Comparison of ENCODE assay signal across 8 cellular contexts in the genomic region with DNA sequence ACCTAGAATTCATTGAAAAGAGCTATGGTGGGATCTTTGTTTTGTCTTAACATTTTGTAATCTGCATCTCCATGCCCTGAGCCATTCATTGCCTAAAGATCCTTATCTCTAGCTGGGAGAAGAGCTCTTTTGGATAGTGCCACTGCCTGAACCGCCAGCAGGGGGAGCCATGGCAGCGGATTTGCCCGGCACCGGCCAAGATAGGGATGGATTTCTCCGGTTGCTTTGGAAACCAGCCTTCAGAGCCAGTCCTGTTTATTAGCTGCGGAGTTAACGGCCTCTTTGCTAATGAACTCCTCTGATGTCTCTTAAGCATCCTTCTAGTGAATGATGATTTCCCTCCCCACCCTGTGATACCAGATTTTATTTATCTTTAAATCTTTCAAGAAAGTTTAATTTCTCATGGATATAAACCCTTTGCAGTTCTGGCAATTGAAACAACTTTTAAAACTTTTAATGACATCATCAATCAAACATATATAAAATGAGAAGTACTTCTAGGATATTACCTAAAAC. TPM values are rescaled to one million over a fixed set of nuclear protein-coding genes. Genes with fewer than 3 reads are reported as not detected.
DNase-seq lines count a peak whose midpoint lies in the region; ATAC-seq, FAIRE-seq and TF ChIP-seq lines count a peak whose summit lies in the region.

No MANE protein-coding gene starts in this region.

- peak overlapping the region; percentile 31 for H3K27ac Mint-ChIP-seq in endothelial cell (ENCODE audit: unreplicated experiment)

- H3K4me1 Mint-ChIP-seq in endothelial cell (ENCODE audit: unreplicated experiment), result peaks cover 10% of the 10 kb centered on the region

- DNase-seq in GM12891 (ENCODE audit: insufficient read length, low spot score) (peak; percentile 39), NOMO-1 treated with DMSO at 0.1 percent for 48 hours (lab: John Stamatoyannopoulos, UW; ENCODE audit: unreplicated experiment) (peak; percentile 66), endothelial cell (ENCODE audit: low spot score) (peak; percentile 95), middle frontal gyrus (ENCODE audit: extremely low spot score, low spot score) (peak; percentile 54)
- peak; percentile 45 for DNase-seq in activated CD8-positive, alpha-beta memory T cell treated with anti-CD3 and anti-CD28 coated beads, Interleukin-2, amount 50 U/mL, for 1 hour (ENCODE audit: extremely low read depth)
- DNase-seq in stimulated activated CD8-positive, alpha-beta memory T cell treated with anti-CD3 and anti-CD28 coated beads, Interleukin-4, amount 100 ng/mL, for 4 hours (ENCODE audit: low read depth in 2 of 2, low spot score in 1 of 2), result peak; percentile 55 to 66

- peak; percentile 71 for ATAC-seq in HG03280 (IDR thresholded peaks at IDR 0.05; ENCODE audit: unreplicated experiment)
- ATAC-seq in HG03378 (IDR thresholded peaks at IDR 0.05; ENCODE audit: unreplicated experiment), result no peak

- H3K36me3 Mint-ChIP-seq in endothelial cell (ENCODE audit: low read depth, unreplicated experiment), result no peaks in the 10 kb centered on the region

- no peak for TF ChIP-seq POLR2A in GM12891 (IDR thresholded peaks at IDR 0.05; ENCODE audit: low read depth, low read length)

- peak; percentile 85 for FAIRE-seq in GM12891 (lab: Jason Lieb, UNC)

- peaks cover 4% of the 10 kb centered on the region for H3K27me3 Mint-ChIP-seq in endothelial cell (ENCODE audit: unreplicated experiment)

- TF ChIP-seq CTCF in endothelial cell (IDR thresholded peaks at IDR 0.05; ENCODE audit: unreplicated experiment), result peak; percentile 87

- no peak overlapping the region for H3K4me3 Mint-ChIP-seq in endothelial cell (ENCODE audit: unreplicated experiment)

- H3K9me3 Mint-ChIP-seq in endothelial cell (ENCODE audit: unreplicated experiment), result no peaks in the 10 kb centered on the region

TF ChIP-seq in GM12891, 5 proteins besides CTCF, POLR2A, EP300 and RAD21:
- TF ChIP-seq POLR2AphosphoS5 (IDR thresholded peaks at IDR 0.05; ENCODE audit: low read depth, low read length), result no peak
- TF ChIP-seq POU2F2 (IDR thresholded peaks at IDR 0.05; ENCODE audit: low read depth, low read length), result no peak
- TF ChIP-seq SPI1 (IDR thresholded peaks at IDR 0.05; ENCODE audit: low read depth, low read length), result no peak
TF ChIP-seq in GM12891: peak in this region for 0.

RNA-seq across cellular contexts. Expression of a gene that starts 58.2 kb away (rescaled TPM):
- polyA plus RNA-seq in GM12891 (2012; ENCODE audit: low read depth, missing spikeins), result not detected
- total RNA-seq in endothelial cell (ENCODE audit: unreplicated experiment), result not detected

Comparison
In these comparisons a context has a peak if more than half of its experiments do, and no peak if none do; other contexts are left out.
1. DNase-seq: peak in every context shown above with its lines; median percentile 95 in endothelial cell; 66 in NOMO-1 treated with DMSO at 0.1 percent for 48 hours; 60 in stimulated activated CD8-positive, alpha-beta memory T cell treated with anti-CD3 and anti-CD28 coated beads, Interleukin-4, amount 100 ng/mL, for 4 hours; 54 in middle frontal gyrus; 45 in activated CD8-positive, alpha-beta memory T cell treated with anti-CD3 and anti-CD28 coated beads, Interleukin-2, amount 50 U/mL, for 1 hour; 39 in GM12891.